ENCODE assay signal across 8 cellular contexts in genomic region chr1:92291372-92291999, GRCh38. TPM values are rescaled to one million over a fixed set of nuclear protein-coding genes. Genes with fewer than 3 reads are reported as not detected.
DNase-seq lines count a peak whose midpoint lies in the region; ATAC-seq and TF ChIP-seq lines count a peak whose summit lies in the region.

No MANE protein-coding gene starts in this region.

- no peaks in the 10 kb centered on the region for H3K4me1 ChIP-seq in CD4-positive, CD25-positive, alpha-beta regulatory T cell (ENCODE audit: control insufficient read depth, insufficient read depth, low read length, poor library complexity, severe bottlenecking)
- H3K4me1 ChIP-seq in H9 (ENCODE audit: insufficient read depth, low read length), result no peaks in the 10 kb centered on the region
- no peaks in the 10 kb centered on the region for H3K4me1 ChIP-seq in left lung

- DNase-seq in CD4-positive, CD25-positive, alpha-beta regulatory T cell, result peak in 2 of 3 donors; percentile 26 to 59
- DNase-seq in H9, result no peak
- peak; percentile 79 for DNase-seq in NCI-H510A treated with DMSO at 0.1 percent for 48 hours (lab: John Stamatoyannopoulos, UW)
- DNase-seq in T47D (ENCODE audit: low read depth in 1 of 2, low spot score in 1 of 2), result peak; percentile 9 to 73
- DNase-seq in left lung, result no peak
- DNase-seq in activated naive CD8-positive, alpha-beta T cell treated with anti-CD3 and anti-CD28 coated beads for 36 hours, result no peak
- DNase-seq in occipital lobe (lab: John Stamatoyannopoulos, UW), result no peak

- H3K18ac ChIP-seq in H9 (ENCODE audit: insufficient read length, low read depth, low read length), result no peak overlapping the region

- H3K4me1 Mint-ChIP-seq in CD4-positive, CD25-positive, alpha-beta regulatory T cell, result peaks cover 12 to 40% (median 29%) of the 10 kb centered on the region in 4 donors
- peaks cover 3% of the 10 kb centered on the region in 2 experiments; a peak in 2 of 4 replicates for H3K4me1 Mint-ChIP-seq in H9
- H3K4me1 Mint-ChIP-seq in activated naive CD8-positive, alpha-beta T cell treated with anti-CD3 and anti-CD28 coated beads for 36 hours, result peaks cover 19% of the 10 kb centered on the region

- H2BK15ac ChIP-seq in H9 (ENCODE audit: low read depth, low read length), result no peak overlapping the region

- no peaks in the 10 kb centered on the region for H3K79me1 ChIP-seq in H9 (ENCODE audit: insufficient read depth, low read depth, low read length, poor library complexity, severe bottlenecking)

- no CpG with 5 or more reads among the region's 3 CpGs for WGBS in H9 (ENCODE audit: extremely low coverage, insufficient read length, low lambda C conversion rate)

- no peak overlapping the region for H3K14ac ChIP-seq in H9 (ENCODE audit: insufficient read depth, low read length)

- no peak overlapping the region for H3K4me3 ChIP-seq in CD4-positive, CD25-positive, alpha-beta regulatory T cell (ENCODE audit: low read depth, low read length)
- no peak overlapping the region for H3K4me3 ChIP-seq in left lung

- no peak overlapping the region for H2BK20ac ChIP-seq in H9 (ENCODE audit: low read depth, low read length, poor library complexity, severe bottlenecking)

- peaks cover 21% of the 10 kb centered on the region for H3K36me3 ChIP-seq in CD4-positive, CD25-positive, alpha-beta regulatory T cell (ENCODE audit: control insufficient read depth, insufficient read depth, low read length)
- peaks cover 0 to 47% of the 10 kb centered on the region in 2 donors for H3K36me3 ChIP-seq in left lung

- H3K23ac ChIP-seq in H9 (ENCODE audit: insufficient read length, low read depth, low read length), result no peak overlapping the region

- H3K23me2 ChIP-seq in H9 (ENCODE audit: insufficient read length, low read depth, low read length, poor library complexity, severe bottlenecking), result no peaks in the 10 kb centered on the region

- H3K27ac Mint-ChIP-seq in CD4-positive, CD25-positive, alpha-beta regulatory T cell, result no peak overlapping the region
- H3K27ac Mint-ChIP-seq in H9, result no peak overlapping the region
- H3K27ac Mint-ChIP-seq in activated naive CD8-positive, alpha-beta T cell treated with anti-CD3 and anti-CD28 coated beads for 36 hours, result no peak overlapping the region

- H3K9me3 Mint-ChIP-seq in CD4-positive, CD25-positive, alpha-beta regulatory T cell, result no peaks in the 10 kb centered on the region
- no peaks in the 10 kb centered on the region for H3K9me3 Mint-ChIP-seq in H9
- H3K9me3 Mint-ChIP-seq in activated naive CD8-positive, alpha-beta T cell treated with anti-CD3 and anti-CD28 coated beads for 36 hours, result no peaks in the 10 kb centered on the region

- H3K79me2 ChIP-seq in H9 (ENCODE audit: insufficient read depth, low read length), result no peaks in the 10 kb centered on the region

- H2BK5ac ChIP-seq in H9 (ENCODE audit: insufficient read length, low read length), result no peak overlapping the region

- no peak for ATAC-seq in CD4-positive, CD25-positive, alpha-beta regulatory T cell (ENCODE audit: low read depth in 2 of 2)
- ATAC-seq in left lung (peak; percentile 73), GM18873 (IDR thresholded peaks at IDR 0.05; ENCODE audit: low FRiP score, unreplicated experiment) (no peak)

- no peak overlapping the region for H2BK120ac ChIP-seq in H9 (ENCODE audit: low read depth, low read length, poor library complexity, severe bottlenecking)

- H2BK12ac ChIP-seq in H9 (ENCODE audit: insufficient read length, low read depth, low read length), result no peak overlapping the region

- intact Hi-C loops in left lung (cut with DNase I), result no loop called here

- H3K27me3 ChIP-seq in CD4-positive, CD25-positive, alpha-beta regulatory T cell (ENCODE audit: control insufficient read depth, insufficient read depth, low read length), result no peaks in the 10 kb centered on the region
- H3K27me3 ChIP-seq in H9 (ENCODE audit: insufficient read depth, low read length) (no peaks in the 10 kb centered on the region), left lung (no peaks in the 10 kb centered on the region)

- no peaks in the 10 kb centered on the region for H3K9me3 ChIP-seq in CD4-positive, CD25-positive, alpha-beta regulatory T cell (ENCODE audit: control insufficient read depth in 2 of 2, low read length in 2 of 2)
- H3K9me3 ChIP-seq in H9 (ENCODE audit: control insufficient read depth, low read depth, low read length) (no peaks in the 10 kb centered on the region), left lung (no peaks in the 10 kb centered on the region)

- no peak overlapping the region for H3K4me3 Mint-ChIP-seq in CD4-positive, CD25-positive, alpha-beta regulatory T cell
- H3K4me3 Mint-ChIP-seq in H9, result no peak overlapping the region
- H3K4me3 Mint-ChIP-seq in activated naive CD8-positive, alpha-beta T cell treated with anti-CD3 and anti-CD28 coated beads for 36 hours, result no peak overlapping the region

- no peak overlapping the region for H4K91ac ChIP-seq in H9 (ENCODE audit: insufficient read length, low read depth, low read length)

- no peak overlapping the region for H3K27ac ChIP-seq in CD4-positive, CD25-positive, alpha-beta regulatory T cell (ENCODE audit: insufficient read depth, low read length, poor library complexity, severe bottlenecking)
- H3K27ac ChIP-seq in H9 (ENCODE audit: insufficient read length, low read depth, low read length) (no peak overlapping the region), left lung (no peak overlapping the region)

- H3K4ac ChIP-seq in H9 (ENCODE audit: low read depth, low read length), result no peak overlapping the region

- TF ChIP-seq CTCF in H9 (conservative IDR thresholded peaks at IDR 0.05) (peak; percentile 72), left lung (IDR thresholded peaks at IDR 0.05) (peak; percentile 27 to 53)

- H3K9ac ChIP-seq in H9 (ENCODE audit: extremely low read depth, insufficient read length, low read length), result no peak overlapping the region

- H3K56ac ChIP-seq in H9 (ENCODE audit: insufficient read length, low read depth, low read length), result no peak overlapping the region

- no peak overlapping the region for H3K4me2 ChIP-seq in H9 (ENCODE audit: insufficient read depth, insufficient read length, low read length)

- no peak overlapping the region for H2AFZ ChIP-seq in H9 (ENCODE audit: low read length)

- in situ Hi-C loops in T47D (cut with HindIII; ENCODE audit: low pct_unique_long_range_greater_than_20kb, low sequenced_read_pairs), result no loop called here

- no peak overlapping the region for H4K5ac ChIP-seq in H9 (ENCODE audit: insufficient read length, low read depth, low read length)

- H3K27me3 Mint-ChIP-seq in CD4-positive, CD25-positive, alpha-beta regulatory T cell, result no peaks in the 10 kb centered on the region
- H3K27me3 Mint-ChIP-seq in H9 (ENCODE audit: low read depth), result no peaks in the 10 kb centered on the region
- no peaks in the 10 kb centered on the region for H3K27me3 Mint-ChIP-seq in activated naive CD8-positive, alpha-beta T cell treated with anti-CD3 and anti-CD28 coated beads for 36 hours

- peaks cover 37% of the 10 kb centered on the region for H3K36me3 Mint-ChIP-seq in CD4-positive, CD25-positive, alpha-beta regulatory T cell
- H3K36me3 Mint-ChIP-seq in H9 (ENCODE audit: insufficient read depth in 1 of 3, low read depth in 3 of 3), result peaks cover 41 to 69% (median 53%) of the 10 kb centered on the region in 3 experiments
- H3K36me3 Mint-ChIP-seq in activated naive CD8-positive, alpha-beta T cell treated with anti-CD3 and anti-CD28 coated beads for 36 hours, result peaks cover 28% of the 10 kb centered on the region

- H3T11ph ChIP-seq in H9 (ENCODE audit: low read length), result no peak overlapping the region

- no peak overlapping the region for H4K8ac ChIP-seq in H9 (replicated peaks; ENCODE audit: insufficient read length, low read depth, low read length)

- H4K20me1 ChIP-seq in H9 (ENCODE audit: control insufficient read depth, insufficient read depth, insufficient read length), result no peaks in the 10 kb centered on the region

- H2AK5ac ChIP-seq in H9 (ENCODE audit: insufficient read length, low read length), result no peak overlapping the region

RNA-seq across cellular contexts. Expression of gene GLMN, which starts 7.3 kb away (rescaled TPM):
- 10.9 TPM for total RNA-seq in CD4-positive, CD25-positive, alpha-beta regulatory T cell
- polyA plus RNA-seq in CD4-positive, CD25-positive, alpha-beta regulatory T cell, result 10 to 100 TPM in 3 of 4 donors, 1 to 10 TPM in 1; 8.2 to 15.2 (median 11.9) TPM
- total RNA-seq in H9 (2021), result 23.6 and 24.8 TPM in 2 replicates
- 1 to 10 TPM; 5.9 to 8.3 TPM for total RNA-seq in left lung
- 10 to 100 TPM; 18.1 to 20.1 TPM for total RNA-seq in activated naive CD8-positive, alpha-beta T cell treated with anti-CD3 and anti-CD28 coated beads for 36 hours
- total RNA-seq in occipital lobe, result 42.6 TPM

RNA-seq across cellular contexts. Expression of gene RPAP2, which starts 7.4 kb away (rescaled TPM):
- 26.8 TPM for total RNA-seq in CD4-positive, CD25-positive, alpha-beta regulatory T cell
- polyA plus RNA-seq in CD4-positive, CD25-positive, alpha-beta regulatory T cell, result 10 to 100 TPM; 16.9 to 20.8 (median 20.1) TPM
- total RNA-seq in H9 (2021) (27.4 and 27.5 TPM in 2 replicates), left lung (10 to 100 TPM; 19.3 to 22.7 TPM), occipital lobe (41.5 TPM)
- 10 to 100 TPM; 34.5 to 36.3 TPM for total RNA-seq in activated naive CD8-positive, alpha-beta T cell treated with anti-CD3 and anti-CD28 coated beads for 36 hours

Comparison
In these comparisons a context has a peak if more than half of its experiments do, and no peak if none do; other contexts are left out.
1. DNase-seq: peak in CD4-positive, CD25-positive, alpha-beta regulatory T cell (2 of 3), NCI-H510A treated with DMSO at 0.1 percent for 48 hours (single experiment) and T47D (2 of 2); none in H9 (single experiment), left lung (0 of 2), activated naive CD8-positive, alpha-beta T cell treated with anti-CD3 and anti-CD28 coated beads for 36 hours (single experiment) and occipital lobe (single experiment).